1 cellular context compared by ENCODE assay signal in the genomic region with DNA sequence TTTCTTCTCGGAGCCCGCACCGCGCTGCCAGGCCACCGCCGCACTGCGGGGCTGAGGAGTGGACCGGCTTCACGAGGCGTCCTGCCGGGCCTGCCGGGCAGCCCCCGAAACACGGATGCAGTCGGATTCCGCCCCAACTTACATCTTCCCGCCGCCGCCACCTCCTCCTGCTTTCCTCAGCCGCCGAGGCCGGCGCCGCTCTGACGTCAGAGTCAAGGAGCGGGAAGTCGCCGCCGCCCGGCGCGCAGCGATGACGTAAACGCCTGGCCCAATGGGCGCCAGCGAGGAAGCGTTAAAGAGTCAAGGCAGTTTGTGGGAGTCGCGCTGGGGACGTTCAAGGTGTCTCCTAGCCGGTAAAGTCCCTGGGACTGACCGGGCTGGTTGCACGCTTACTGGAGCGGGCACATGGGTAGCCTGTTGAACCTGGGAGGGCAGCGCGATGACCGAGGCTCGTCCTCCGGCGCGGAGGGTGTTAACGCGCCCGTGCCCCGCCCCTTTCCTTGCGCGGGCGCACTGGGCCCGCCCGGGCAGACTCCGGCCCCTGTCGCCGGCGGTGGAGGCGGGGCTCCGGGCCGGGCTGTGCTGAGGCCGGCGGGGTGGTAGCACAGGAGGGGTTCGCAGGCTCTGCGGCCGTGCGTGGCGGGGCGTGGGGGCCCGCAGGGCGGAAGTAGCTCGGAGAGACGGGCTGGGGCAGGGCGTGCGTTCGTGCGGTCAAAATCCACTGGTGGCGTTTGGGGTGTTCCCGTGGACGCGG.
TF ChIP-seq lines count a peak whose summit lies in the region.

A gene with protein sequence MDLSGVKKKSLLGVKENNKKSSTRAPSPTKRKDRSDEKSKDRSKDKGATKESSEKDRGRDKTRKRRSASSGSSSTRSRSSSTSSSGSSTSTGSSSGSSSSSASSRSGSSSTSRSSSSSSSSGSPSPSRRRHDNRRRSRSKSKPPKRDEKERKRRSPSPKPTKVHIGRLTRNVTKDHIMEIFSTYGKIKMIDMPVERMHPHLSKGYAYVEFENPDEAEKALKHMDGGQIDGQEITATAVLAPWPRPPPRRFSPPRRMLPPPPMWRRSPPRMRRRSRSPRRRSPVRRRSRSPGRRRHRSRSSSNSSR (minus strand): TSS at position 214 of the 754 bp plus-strand sequence. CDS start 3,483 bp downstream, outside the sequence.

TF ChIP-seq in GM12878, 131 proteins besides CTCF, POLR2A, EP300 and RAD21 (continued from another document and continues in another):
- peak; percentile 99 for TF ChIP-seq RB1 (IDR thresholded peaks at IDR 0.05; ENCODE audit: borderline replicate concordance)
- TF ChIP-seq, protein P1, sequence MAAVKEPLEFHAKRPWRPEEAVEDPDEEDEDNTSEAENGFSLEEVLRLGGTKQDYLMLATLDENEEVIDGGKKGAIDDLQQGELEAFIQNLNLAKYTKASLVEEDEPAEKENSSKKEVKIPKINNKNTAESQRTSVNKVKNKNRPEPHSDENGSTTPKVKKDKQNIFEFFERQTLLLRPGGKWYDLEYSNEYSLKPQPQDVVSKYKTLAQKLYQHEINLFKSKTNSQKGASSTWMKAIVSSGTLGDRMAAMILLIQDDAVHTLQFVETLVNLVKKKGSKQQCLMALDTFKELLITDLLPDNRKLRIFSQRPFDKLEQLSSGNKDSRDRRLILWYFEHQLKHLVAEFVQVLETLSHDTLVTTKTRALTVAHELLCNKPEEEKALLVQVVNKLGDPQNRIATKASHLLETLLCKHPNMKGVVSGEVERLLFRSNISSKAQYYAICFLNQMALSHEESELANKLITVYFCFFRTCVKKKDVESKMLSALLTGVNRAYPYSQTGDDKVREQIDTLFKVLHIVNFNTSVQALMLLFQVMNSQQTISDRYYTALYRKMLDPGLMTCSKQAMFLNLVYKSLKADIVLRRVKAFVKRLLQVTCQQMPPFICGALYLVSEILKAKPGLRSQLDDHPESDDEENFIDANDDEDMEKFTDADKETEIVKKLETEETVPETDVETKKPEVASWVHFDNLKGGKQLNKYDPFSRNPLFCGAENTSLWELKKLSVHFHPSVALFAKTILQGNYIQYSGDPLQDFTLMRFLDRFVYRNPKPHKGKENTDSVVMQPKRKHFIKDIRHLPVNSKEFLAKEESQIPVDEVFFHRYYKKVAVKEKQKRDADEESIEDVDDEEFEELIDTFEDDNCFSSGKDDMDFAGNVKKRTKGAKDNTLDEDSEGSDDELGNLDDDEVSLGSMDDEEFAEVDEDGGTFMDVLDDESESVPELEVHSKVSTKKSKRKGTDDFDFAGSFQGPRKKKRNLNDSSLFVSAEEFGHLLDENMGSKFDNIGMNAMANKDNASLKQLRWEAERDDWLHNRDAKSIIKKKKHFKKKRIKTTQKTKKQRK (IDR thresholded peaks at IDR 0.05; ENCODE audit: low read depth, low read length) = no peak
- no peak for TF ChIP-seq YBX1 (IDR thresholded peaks at IDR 0.05)
- peak; percentile 99 for TF ChIP-seq STAT1 (conservative IDR thresholded peaks at IDR 0.05)
- TF ChIP-seq IRF4 (IDR thresholded peaks at IDR 0.05; ENCODE audit: low read depth, low read length) = no peak
- TF ChIP-seq, protein P2, sequence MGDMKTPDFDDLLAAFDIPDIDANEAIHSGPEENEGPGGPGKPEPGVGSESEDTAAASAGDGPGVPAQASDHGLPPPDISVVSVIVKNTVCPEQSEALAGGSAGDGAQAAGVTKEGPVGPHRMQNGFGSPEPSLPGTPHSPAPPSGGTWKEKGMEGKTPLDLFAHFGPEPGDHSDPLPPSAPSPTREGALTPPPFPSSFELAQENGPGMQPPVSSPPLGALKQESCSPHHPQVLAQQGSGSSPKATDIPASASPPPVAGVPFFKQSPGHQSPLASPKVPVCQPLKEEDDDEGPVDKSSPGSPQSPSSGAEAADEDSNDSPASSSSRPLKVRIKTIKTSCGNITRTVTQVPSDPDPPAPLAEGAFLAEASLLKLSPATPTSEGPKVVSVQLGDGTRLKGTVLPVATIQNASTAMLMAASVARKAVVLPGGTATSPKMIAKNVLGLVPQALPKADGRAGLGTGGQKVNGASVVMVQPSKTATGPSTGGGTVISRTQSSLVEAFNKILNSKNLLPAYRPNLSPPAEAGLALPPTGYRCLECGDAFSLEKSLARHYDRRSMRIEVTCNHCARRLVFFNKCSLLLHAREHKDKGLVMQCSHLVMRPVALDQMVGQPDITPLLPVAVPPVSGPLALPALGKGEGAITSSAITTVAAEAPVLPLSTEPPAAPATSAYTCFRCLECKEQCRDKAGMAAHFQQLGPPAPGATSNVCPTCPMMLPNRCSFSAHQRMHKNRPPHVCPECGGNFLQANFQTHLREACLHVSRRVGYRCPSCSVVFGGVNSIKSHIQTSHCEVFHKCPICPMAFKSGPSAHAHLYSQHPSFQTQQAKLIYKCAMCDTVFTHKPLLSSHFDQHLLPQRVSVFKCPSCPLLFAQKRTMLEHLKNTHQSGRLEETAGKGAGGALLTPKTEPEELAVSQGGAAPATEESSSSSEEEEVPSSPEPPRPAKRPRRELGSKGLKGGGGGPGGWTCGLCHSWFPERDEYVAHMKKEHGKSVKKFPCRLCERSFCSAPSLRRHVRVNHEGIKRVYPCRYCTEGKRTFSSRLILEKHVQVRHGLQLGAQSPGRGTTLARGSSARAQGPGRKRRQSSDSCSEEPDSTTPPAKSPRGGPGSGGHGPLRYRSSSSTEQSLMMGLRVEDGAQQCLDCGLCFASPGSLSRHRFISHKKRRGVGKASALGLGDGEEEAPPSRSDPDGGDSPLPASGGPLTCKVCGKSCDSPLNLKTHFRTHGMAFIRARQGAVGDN (IDR thresholded peaks at IDR 0.05) = peak; percentile 77; the same call in 1 of the 2 replicates
- no peak for TF ChIP-seq CBX5 (IDR thresholded peaks at IDR 0.05; ENCODE audit: low read depth)
- TF ChIP-seq NRF1 (conservative IDR thresholded peaks at IDR 0.05; ENCODE audit: low read depth, low read length) = peak; percentile 76
- TF ChIP-seq, protein P3, sequence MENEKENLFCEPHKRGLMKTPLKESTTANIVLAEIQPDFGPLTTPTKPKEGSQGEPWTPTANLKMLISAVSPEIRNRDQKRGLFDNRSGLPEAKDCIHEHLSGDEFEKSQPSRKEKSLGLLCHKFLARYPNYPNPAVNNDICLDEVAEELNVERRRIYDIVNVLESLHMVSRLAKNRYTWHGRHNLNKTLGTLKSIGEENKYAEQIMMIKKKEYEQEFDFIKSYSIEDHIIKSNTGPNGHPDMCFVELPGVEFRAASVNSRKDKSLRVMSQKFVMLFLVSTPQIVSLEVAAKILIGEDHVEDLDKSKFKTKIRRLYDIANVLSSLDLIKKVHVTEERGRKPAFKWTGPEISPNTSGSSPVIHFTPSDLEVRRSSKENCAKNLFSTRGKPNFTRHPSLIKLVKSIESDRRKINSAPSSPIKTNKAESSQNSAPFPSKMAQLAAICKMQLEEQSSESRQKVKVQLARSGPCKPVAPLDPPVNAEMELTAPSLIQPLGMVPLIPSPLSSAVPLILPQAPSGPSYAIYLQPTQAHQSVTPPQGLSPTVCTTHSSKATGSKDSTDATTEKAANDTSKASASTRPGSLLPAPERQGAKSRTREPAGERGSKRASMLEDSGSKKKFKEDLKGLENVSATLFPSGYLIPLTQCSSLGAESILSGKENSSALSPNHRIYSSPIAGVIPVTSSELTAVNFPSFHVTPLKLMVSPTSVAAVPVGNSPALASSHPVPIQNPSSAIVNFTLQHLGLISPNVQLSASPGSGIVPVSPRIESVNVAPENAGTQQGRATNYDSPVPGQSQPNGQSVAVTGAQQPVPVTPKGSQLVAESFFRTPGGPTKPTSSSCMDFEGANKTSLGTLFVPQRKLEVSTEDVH (IDR thresholded peaks at IDR 0.05; ENCODE audit: low read depth, partially characterized antibody) = peak; percentile 93
- peak; percentile 100 for TF ChIP-seq CREB1 (IDR thresholded peaks at IDR 0.05; ENCODE audit: low read depth)
- no peak for TF ChIP-seq JUNB (IDR thresholded peaks at IDR 0.05)
- peak; percentile 78 for TF ChIP-seq SMAD1 (IDR thresholded peaks at IDR 0.05; ENCODE audit: low read depth, partially characterized antibody)
- TF ChIP-seq GATAD2B (conservative IDR thresholded peaks at IDR 0.05; ENCODE audit: low read depth) = peak; percentile 79
- peak; percentile 88; the same call in 1 of the 2 replicates for TF ChIP-seq ZSCAN29 (IDR thresholded peaks at IDR 0.05)
- peak; percentile 89 for TF ChIP-seq TAF1 (IDR thresholded peaks at IDR 0.05; ENCODE audit: borderline replicate concordance, low read depth, low read length)
- TF ChIP-seq, protein P4, sequence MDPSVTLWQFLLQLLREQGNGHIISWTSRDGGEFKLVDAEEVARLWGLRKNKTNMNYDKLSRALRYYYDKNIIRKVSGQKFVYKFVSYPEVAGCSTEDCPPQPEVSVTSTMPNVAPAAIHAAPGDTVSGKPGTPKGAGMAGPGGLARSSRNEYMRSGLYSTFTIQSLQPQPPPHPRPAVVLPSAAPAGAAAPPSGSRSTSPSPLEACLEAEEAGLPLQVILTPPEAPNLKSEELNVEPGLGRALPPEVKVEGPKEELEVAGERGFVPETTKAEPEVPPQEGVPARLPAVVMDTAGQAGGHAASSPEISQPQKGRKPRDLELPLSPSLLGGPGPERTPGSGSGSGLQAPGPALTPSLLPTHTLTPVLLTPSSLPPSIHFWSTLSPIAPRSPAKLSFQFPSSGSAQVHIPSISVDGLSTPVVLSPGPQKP (IDR thresholded peaks at IDR 0.05; ENCODE audit: low read depth, low read length) = peak; percentile 22; the same call in 1 of the 2 replicates
- TF ChIP-seq, protein P5, sequence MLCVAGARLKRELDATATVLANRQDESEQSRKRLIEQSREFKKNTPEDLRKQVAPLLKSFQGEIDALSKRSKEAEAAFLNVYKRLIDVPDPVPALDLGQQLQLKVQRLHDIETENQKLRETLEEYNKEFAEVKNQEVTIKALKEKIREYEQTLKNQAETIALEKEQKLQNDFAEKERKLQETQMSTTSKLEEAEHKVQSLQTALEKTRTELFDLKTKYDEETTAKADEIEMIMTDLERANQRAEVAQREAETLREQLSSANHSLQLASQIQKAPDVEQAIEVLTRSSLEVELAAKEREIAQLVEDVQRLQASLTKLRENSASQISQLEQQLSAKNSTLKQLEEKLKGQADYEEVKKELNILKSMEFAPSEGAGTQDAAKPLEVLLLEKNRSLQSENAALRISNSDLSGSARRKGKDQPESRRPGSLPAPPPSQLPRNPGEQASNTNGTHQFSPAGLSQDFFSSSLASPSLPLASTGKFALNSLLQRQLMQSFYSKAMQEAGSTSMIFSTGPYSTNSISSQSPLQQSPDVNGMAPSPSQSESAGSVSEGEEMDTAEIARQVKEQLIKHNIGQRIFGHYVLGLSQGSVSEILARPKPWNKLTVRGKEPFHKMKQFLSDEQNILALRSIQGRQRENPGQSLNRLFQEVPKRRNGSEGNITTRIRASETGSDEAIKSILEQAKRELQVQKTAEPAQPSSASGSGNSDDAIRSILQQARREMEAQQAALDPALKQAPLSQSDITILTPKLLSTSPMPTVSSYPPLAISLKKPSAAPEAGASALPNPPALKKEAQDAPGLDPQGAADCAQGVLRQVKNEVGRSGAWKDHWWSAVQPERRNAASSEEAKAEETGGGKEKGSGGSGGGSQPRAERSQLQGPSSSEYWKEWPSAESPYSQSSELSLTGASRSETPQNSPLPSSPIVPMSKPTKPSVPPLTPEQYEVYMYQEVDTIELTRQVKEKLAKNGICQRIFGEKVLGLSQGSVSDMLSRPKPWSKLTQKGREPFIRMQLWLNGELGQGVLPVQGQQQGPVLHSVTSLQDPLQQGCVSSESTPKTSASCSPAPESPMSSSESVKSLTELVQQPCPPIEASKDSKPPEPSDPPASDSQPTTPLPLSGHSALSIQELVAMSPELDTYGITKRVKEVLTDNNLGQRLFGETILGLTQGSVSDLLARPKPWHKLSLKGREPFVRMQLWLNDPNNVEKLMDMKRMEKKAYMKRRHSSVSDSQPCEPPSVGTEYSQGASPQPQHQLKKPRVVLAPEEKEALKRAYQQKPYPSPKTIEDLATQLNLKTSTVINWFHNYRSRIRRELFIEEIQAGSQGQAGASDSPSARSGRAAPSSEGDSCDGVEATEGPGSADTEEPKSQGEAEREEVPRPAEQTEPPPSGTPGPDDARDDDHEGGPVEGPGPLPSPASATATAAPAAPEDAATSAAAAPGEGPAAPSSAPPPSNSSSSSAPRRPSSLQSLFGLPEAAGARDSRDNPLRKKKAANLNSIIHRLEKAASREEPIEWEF (IDR thresholded peaks at IDR 0.05; ENCODE audit: insufficient replicate concordance, low read depth, low read length) = no peak
- TF ChIP-seq, protein P6, sequence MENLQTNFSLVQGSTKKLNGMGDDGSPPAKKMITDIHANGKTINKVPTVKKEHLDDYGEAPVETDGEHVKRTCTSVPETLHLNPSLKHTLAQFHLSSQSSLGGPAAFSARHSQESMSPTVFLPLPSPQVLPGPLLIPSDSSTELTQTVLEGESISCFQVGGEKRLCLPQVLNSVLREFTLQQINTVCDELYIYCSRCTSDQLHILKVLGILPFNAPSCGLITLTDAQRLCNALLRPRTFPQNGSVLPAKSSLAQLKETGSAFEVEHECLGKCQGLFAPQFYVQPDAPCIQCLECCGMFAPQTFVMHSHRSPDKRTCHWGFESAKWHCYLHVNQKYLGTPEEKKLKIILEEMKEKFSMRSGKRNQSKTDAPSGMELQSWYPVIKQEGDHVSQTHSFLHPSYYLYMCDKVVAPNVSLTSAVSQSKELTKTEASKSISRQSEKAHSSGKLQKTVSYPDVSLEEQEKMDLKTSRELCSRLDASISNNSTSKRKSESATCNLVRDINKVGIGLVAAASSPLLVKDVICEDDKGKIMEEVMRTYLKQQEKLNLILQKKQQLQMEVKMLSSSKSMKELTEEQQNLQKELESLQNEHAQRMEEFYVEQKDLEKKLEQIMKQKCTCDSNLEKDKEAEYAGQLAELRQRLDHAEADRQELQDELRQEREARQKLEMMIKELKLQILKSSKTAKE (IDR thresholded peaks at IDR 0.05; ENCODE audit: low read depth, poor library complexity, severe bottlenecking) = no peak
- peak; percentile 60; the same call in 1 of the 2 replicates for TF ChIP-seq JUND (IDR thresholded peaks at IDR 0.05; ENCODE audit: low read depth, low read length)
- no peak for TF ChIP-seq CBX3 (IDR thresholded peaks at IDR 0.05; ENCODE audit: borderline replicate concordance, low read depth)
- TF ChIP-seq POU2F2 (IDR thresholded peaks at IDR 0.05; ENCODE audit: borderline replicate concordance, low read depth, low read length) = peak; percentile 71
- TF ChIP-seq RAD51 (IDR thresholded peaks at IDR 0.05) = no peak
- peak; percentile 1 to 51; a peak in 2 of 4 replicates for TF ChIP-seq BHLHE40 (IDR thresholded peaks at IDR 0.05; ENCODE audit: borderline replicate concordance in 1 of 2, low read depth in 2 of 2, low read length in 1 of 2)
- no peak for TF ChIP-seq ZZZ3 (IDR thresholded peaks at IDR 0.05; ENCODE audit: control insufficient read depth, insufficient read length, low read depth)
- no peak for TF ChIP-seq EZH2 (IDR thresholded peaks at IDR 0.05; ENCODE audit: borderline replicate concordance, control insufficient read depth, low read depth, low read length)
- TF ChIP-seq, protein P7, sequence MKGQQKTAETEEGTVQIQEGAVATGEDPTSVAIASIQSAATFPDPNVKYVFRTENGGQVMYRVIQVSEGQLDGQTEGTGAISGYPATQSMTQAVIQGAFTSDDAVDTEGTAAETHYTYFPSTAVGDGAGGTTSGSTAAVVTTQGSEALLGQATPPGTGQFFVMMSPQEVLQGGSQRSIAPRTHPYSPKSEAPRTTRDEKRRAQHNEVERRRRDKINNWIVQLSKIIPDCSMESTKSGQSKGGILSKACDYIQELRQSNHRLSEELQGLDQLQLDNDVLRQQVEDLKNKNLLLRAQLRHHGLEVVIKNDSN (IDR thresholded peaks at IDR 0.05; ENCODE audit: borderline replicate concordance, extremely low read length, insufficient read depth, low read depth, low read length) = no peak
- no peak for TF ChIP-seq SIX5 (IDR thresholded peaks at IDR 0.05; ENCODE audit: low read depth, low read length, severe bottlenecking)
